ENCODE assay signal across 1 cellular context in genomic region chr9:122122903-122123632, GRCh38.
TF ChIP-seq lines count a peak whose summit lies in the region.

No MANE protein-coding gene starts in this region.

TF ChIP-seq in K562, 482 proteins besides CTCF, POLR2A, EP300 and RAD21 (continued from another document):
- TF ChIP-seq ETS1 (conservative IDR thresholded peaks at IDR 0.05; ENCODE audit: control insufficient read depth, low read depth, low read length) (no peak), ZNF639 (CRISPR knock-in tag; conservative IDR thresholded peaks at IDR 0.05 in 1 of 2, IDR thresholded peaks at IDR 0.05 in 1 of 2) (no peak), STAT5B (CRISPR knock-in tag; IDR thresholded peaks at IDR 0.05) (no peak), AFF4 (CRISPR knock-in tag; IDR thresholded peaks at IDR 0.05) (no peak), HNRNPUL1 (IDR thresholded peaks at IDR 0.05; ENCODE audit: low read length) (no peak), NR2F6 (CRISPR knock-in tag; IDR thresholded peaks at IDR 0.05) (no peak), HSF4 (CRISPR knock-in tag; IDR thresholded peaks at IDR 0.05; ENCODE audit: borderline replicate concordance) (no peak), ZFP30 (CRISPR knock-in tag; IDR thresholded peaks at IDR 0.05; ENCODE audit: borderline replicate concordance) (no peak), SRSF7 (optimal IDR thresholded peaks at IDR 0.05; ENCODE audit: low read depth, low read length) (no peak), ZNF311 (CRISPR knock-in tag; IDR thresholded peaks at IDR 0.05) (no peak), ZFX (CRISPR knock-in tag; IDR thresholded peaks at IDR 0.05) (no peak), U2AF1 (optimal IDR thresholded peaks at IDR 0.05; ENCODE audit: low read depth, low read length) (no peak), HEY1 (CRISPR knock-in tag; IDR thresholded peaks at IDR 0.05; ENCODE audit: borderline replicate concordance) (no peak), ZNF695 (CRISPR knock-in tag; IDR thresholded peaks at IDR 0.05) (no peak), TRIM24 (IDR thresholded peaks at IDR 0.05) (no peak), CBFB (CRISPR knock-in tag; IDR thresholded peaks at IDR 0.05) (0 out of 2 replicates have a peak, but pooled peaks have one; percentile 17), RAD51 (IDR thresholded peaks at IDR 0.05; ENCODE audit: borderline replicate concordance, low read depth) (no peak), CREB1 (IDR thresholded peaks at IDR 0.05) (peak; percentile 17; the same call in 1 of the 2 replicates), CREB1 (CRISPR knock-in tag; IDR thresholded peaks at IDR 0.05) (no peak), ZBTB7A (IDR thresholded peaks at IDR 0.05; ENCODE audit: borderline replicate concordance, control insufficient read depth, low read depth, low read length) (no peak), ESRRB (CRISPR knock-in tag; IDR thresholded peaks at IDR 0.05; ENCODE audit: borderline replicate concordance) (no peak), TEAD2 (tag; IDR thresholded peaks at IDR 0.05) (no peak), JUN (IDR thresholded peaks at IDR 0.05; ENCODE audit: borderline replicate concordance, low read depth, low read length) (no peak), JUN (CRISPR knock-in tag; IDR thresholded peaks at IDR 0.05; ENCODE audit: borderline replicate concordance) (no peak)
TF ChIP-seq in K562: peak in this region for 34.
